11 cellular contexts compared by ENCODE assay signal in genomic region chr16:20391045-20391444, GRCh38. TPM values are rescaled to one million over a fixed set of nuclear protein-coding genes. Genes with fewer than 3 reads are reported as not detected.
"Had no signal": no experiment of that assay in that cellular context is flagged by ENCODE, and none has a peak within 500 bp of the region (broad histone marks: within the 10 kb centered on the region; RNA-seq: fewer than 3 reads in every experiment).

No MANE protein-coding gene starts in this region.

- H3K4me2 ChIP-seq: GM23338 had no signal

- H3K4me3 ChIP-seq: GM23338 had no signal

- FAIRE-seq: H1, H54 had no signal

- DNase-seq: H9, HCEC 1CT, HFFc6, Kasumi-1, KG1 had no signal

- ATAC-seq: GM23338 had no signal

- H3K27ac ChIP-seq: HL-60 had no signal

- H2AFZ ChIP-seq: GM23338 had no signal

RNA-seq across cellular contexts. Expression of gene PDILT, which starts 13.5 kb away (rescaled TPM):
- total RNA-seq: GM23338, H1, H9, HFFc6, HT1080 had no signal
- polyA plus RNA-seq: GM23338, H1, IgD-negative memory B cell had no signal

RNA-seq across cellular contexts. Expression of gene ACSM5, which starts 18.3 kb away (rescaled TPM):
- total RNA-seq: GM23338, H1, H9, HFFc6, HT1080 had no signal
- polyA plus RNA-seq: GM23338, H1, IgD-negative memory B cell had no signal

RNA-seq across cellular contexts. Expression of gene UMOD, which starts 38.5 kb away (rescaled TPM):
- total RNA-seq: GM23338, H1, H9, HFFc6, HT1080 had no signal
- polyA plus RNA-seq: GM23338, H1, IgD-negative memory B cell had no signal
